16 cellular contexts compared by ENCODE assay signal in the genomic region with DNA sequence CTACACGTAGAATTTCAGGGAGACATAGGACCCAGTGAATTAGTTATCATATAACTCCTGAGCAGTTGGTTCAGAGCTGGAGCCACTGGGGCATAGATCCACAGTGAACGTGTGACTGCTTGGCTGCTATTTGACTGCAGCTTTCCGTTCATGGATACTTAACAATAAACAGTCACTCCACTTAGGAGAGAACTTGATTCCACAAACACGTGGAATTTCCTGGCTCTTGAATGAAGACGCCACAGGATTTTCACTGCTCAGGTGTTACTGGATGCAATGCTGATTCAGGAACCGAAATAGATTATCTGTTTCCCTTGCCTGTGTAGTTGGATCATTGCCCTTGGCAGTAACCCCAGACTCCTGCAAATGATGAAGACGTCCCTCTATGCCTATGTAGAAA.
DNase-seq lines count a peak whose midpoint lies in the region; ATAC-seq and TF ChIP-seq lines count a peak whose summit lies in the region.
"Had no signal": no experiment of that assay in that cellular context is flagged by ENCODE, and none has a peak within 500 bp of the region (broad histone marks: within the 10 kb centered on the region; RNA-seq: fewer than 3 reads in every experiment).

No MANE protein-coding gene starts in this region.

- no peaks in the 10 kb centered on the region for H3K9me3 Mint-ChIP-seq in WTC11
- H3K9me3 Mint-ChIP-seq: activated naive CD8-positive, alpha-beta T cell treated with anti-CD3 and anti-CD28 coated beads for 36 hours had no signal

- no peaks in the 10 kb centered on the region for H3K36me3 ChIP-seq in effector memory CD4-positive, alpha-beta T cell (ENCODE audit: control insufficient read depth, insufficient read depth, low read length)
- H3K36me3 ChIP-seq: cardiac muscle cell, ovary had no signal

- no peaks in the 10 kb centered on the region for H3K27me3 Mint-ChIP-seq in WTC11 (ENCODE audit: low read depth)

- H3K4me3 Mint-ChIP-seq in WTC11 = no peak overlapping the region
- H3K4me3 Mint-ChIP-seq: activated naive CD8-positive, alpha-beta T cell treated with anti-CD3 and anti-CD28 coated beads for 36 hours had no signal

- ATAC-seq in WTC11 (no peak), GM18868 (IDR thresholded peaks at IDR 0.05; ENCODE audit: unreplicated experiment) (no peak), HG03442 (IDR thresholded peaks at IDR 0.05; ENCODE audit: unreplicated experiment) (no peak), GM18907 (IDR thresholded peaks at IDR 0.05; ENCODE audit: unreplicated experiment) (no peak)

- H3K27ac ChIP-seq in effector memory CD4-positive, alpha-beta T cell (ENCODE audit: insufficient read depth, low read length, poor library complexity, severe bottlenecking) = no peak overlapping the region
- H3K27ac ChIP-seq: cardiac muscle cell, ovary had no signal

- H3K4me3 ChIP-seq in effector memory CD4-positive, alpha-beta T cell (ENCODE audit: insufficient read depth, low read depth, low read length, poor library complexity, severe bottlenecking) = no peak overlapping the region
- H3K4me3 ChIP-seq: cardiac muscle cell, ovary had no signal

- peak overlapping the region; percentile 13; the same call in 1 of the 2 replicates for H3K27ac Mint-ChIP-seq in WTC11
- H3K27ac Mint-ChIP-seq: activated naive CD8-positive, alpha-beta T cell treated with anti-CD3 and anti-CD28 coated beads for 36 hours had no signal

- POLR2A ChIA-PET in WTC11 (lab: Charles Lee) = no interaction called here

- CTCF ChIA-PET in WTC11 (lab: Charles Lee) = interaction anchor here (1.2 kb wide), 1 partner anchor 13 kb away, joined by 4 read pairs; no protein-coding TSS in a partner anchor

- no peaks in the 10 kb centered on the region for H3K36me3 Mint-ChIP-seq in WTC11
- H3K36me3 Mint-ChIP-seq: activated naive CD8-positive, alpha-beta T cell treated with anti-CD3 and anti-CD28 coated beads for 36 hours had no signal

- H3K27me3 ChIP-seq in effector memory CD4-positive, alpha-beta T cell (replicated peaks; ENCODE audit: control insufficient read depth, insufficient read depth, low read length, poor library complexity, severe bottlenecking) = no peaks in the 10 kb centered on the region
- H3K27me3 ChIP-seq: cardiac muscle cell had no signal

- peak; percentile 11 for DNase-seq in DMS153 (lab: John Stamatoyannopoulos, UW)
- peak; percentile 69 for DNase-seq in NCI-H2029 treated with DMSO at 0.1 percent for 48 hours (lab: John Stamatoyannopoulos, UW)
- DNase-seq in WTC11 (ENCODE audit: low spot score) = no peak
- DNase-seq in left kidney (ENCODE audit: low read depth, low spot score) = peak; percentile 83
- DNase-seq in effector memory CD4-positive, alpha-beta T cell = no peak
- DNase-seq: activated CD4-positive, alpha-beta T cell treated with anti-CD3 and anti-CD28 coated beads for 1 hour; activated naive CD8-positive, alpha-beta T cell treated with anti-CD3 and anti-CD28 coated beads for 36 hours; effector CD8-positive, alpha-beta T cell; foreskin fibroblast; Kasumi-1; ovary; RPMI8226 had no signal

- TF ChIP-seq CTCF in WTC11 (IDR thresholded peaks at IDR 0.05) = no peak

- no peaks in the 10 kb centered on the region for H3K4me1 ChIP-seq in effector memory CD4-positive, alpha-beta T cell (ENCODE audit: control insufficient read depth, insufficient read depth, low read length, poor library complexity, severe bottlenecking)

- H3K9me3 ChIP-seq in effector memory CD4-positive, alpha-beta T cell (ENCODE audit: control insufficient read depth, low read length) = no peaks in the 10 kb centered on the region
- H3K9me3 ChIP-seq: ovary had no signal

- peaks cover 24% of the 10 kb centered on the region for H3K4me1 Mint-ChIP-seq in WTC11
- H3K4me1 Mint-ChIP-seq: activated naive CD8-positive, alpha-beta T cell treated with anti-CD3 and anti-CD28 coated beads for 36 hours had no signal

TF ChIP-seq in WTC11, 78 proteins besides CTCF, POLR2A, EP300 and RAD21:
- TF ChIP-seq, protein P1, sequence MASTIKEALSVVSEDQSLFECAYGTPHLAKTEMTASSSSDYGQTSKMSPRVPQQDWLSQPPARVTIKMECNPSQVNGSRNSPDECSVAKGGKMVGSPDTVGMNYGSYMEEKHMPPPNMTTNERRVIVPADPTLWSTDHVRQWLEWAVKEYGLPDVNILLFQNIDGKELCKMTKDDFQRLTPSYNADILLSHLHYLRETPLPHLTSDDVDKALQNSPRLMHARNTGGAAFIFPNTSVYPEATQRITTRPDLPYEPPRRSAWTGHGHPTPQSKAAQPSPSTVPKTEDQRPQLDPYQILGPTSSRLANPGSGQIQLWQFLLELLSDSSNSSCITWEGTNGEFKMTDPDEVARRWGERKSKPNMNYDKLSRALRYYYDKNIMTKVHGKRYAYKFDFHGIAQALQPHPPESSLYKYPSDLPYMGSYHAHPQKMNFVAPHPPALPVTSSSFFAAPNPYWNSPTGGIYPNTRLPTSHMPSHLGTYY (CRISPR knock-in tag; IDR thresholded peaks at IDR 0.05) = no peak
- TF ChIP-seq ZNF317 (CRISPR knock-in tag; IDR thresholded peaks at IDR 0.05; ENCODE audit: borderline replicate concordance, low read depth) = no peak

Comparison
In these comparisons a context has a peak if more than half of its experiments do, and no peak if none do; other contexts are left out.
1. DNase-seq: peak in DMS153 (single experiment), NCI-H2029 treated with DMSO at 0.1 percent for 48 hours (single experiment) and left kidney (single experiment); none in WTC11 (single experiment) and effector memory CD4-positive, alpha-beta T cell (0 of 3).